Comparison of ENCODE assay signal across 17 cellular contexts in genomic region chr16:49638696-49639629, GRCh38.
A peak's percentile ranks its signal among the peaks of the same experiment; 100 is the strongest.
DNase-seq lines count a peak whose midpoint lies in the region; TF ChIP-seq lines count a peak whose summit lies in the region.
"Had no signal": no experiment of that assay in that cellular context is flagged by ENCODE, and none has a peak within 500 bp of the region (broad histone marks: within the 10 kb centered on the region; RNA-seq: fewer than 3 reads in every experiment).

No MANE protein-coding gene starts in this region.

- no peak for DNase-seq in NT2/D1 (ENCODE audit: low read depth, low spot score)
- no peak for DNase-seq in endothelial cell (ENCODE audit: low spot score)
- peak; percentile 51 for DNase-seq in spleen
- no peak for DNase-seq in stimulated activated CD4-positive, alpha-beta T cell treated with anti-CD3 and anti-CD28 coated beads, Interleukin-2, amount 100 ng/mL, for 24 hours
- DNase-seq in kidney glomerular epithelial cell (lab: John Stamatoyannopoulos, UW): no peak
- no peak for DNase-seq in hypothalamus (lab: John Stamatoyannopoulos, UW)
- no peak for DNase-seq in DMS53 (lab: John Stamatoyannopoulos, UW)
- DNase-seq: activated CD4-positive, alpha-beta T cell treated with anti-CD3 and anti-CD28 coated beads for 48 hours; OCI-M1; stimulated activated naive CD4-positive, alpha-beta T cell treated with Interleukin-2 at 50 U/mL for 16 hours had no signal

- peak overlapping the region; percentile 65 for H3K9ac ChIP-seq in NT2/D1 (ENCODE audit: insufficient read length, low read depth)

- intact Hi-C loops in spleen (cut with DNase I; ENCODE audit: low total_unique reads): no loop called here

- H3K36me3 Mint-ChIP-seq in endothelial cell (ENCODE audit: low read depth, unreplicated experiment): peaks cover 30% of the 10 kb centered on the region

- H3K4me1 ChIP-seq in NT2/D1 (ENCODE audit: insufficient read depth, insufficient read length) (peaks cover 23% of the 10 kb centered on the region), mesodermal cell (ENCODE audit: control insufficient read depth, insufficient read depth, low read length, poor library complexity, severe bottlenecking) (peaks cover 33% of the 10 kb centered on the region), spleen (peaks cover 0 to 26% (median 16%) of the 10 kb centered on the region in 6 donors)
- H3K4me1 ChIP-seq: prostate gland had no signal

- TF ChIP-seq CTCF in endothelial cell (IDR thresholded peaks at IDR 0.05; ENCODE audit: unreplicated experiment) (no peak), spleen (IDR thresholded peaks at IDR 0.05 in 8 of 11, conservative IDR thresholded peaks at IDR 0.05 in 3 of 11) (no peak)

- no peak for TF ChIP-seq POLR2A in spleen (IDR thresholded peaks at IDR 0.05)

- no peaks in the 10 kb centered on the region for H3K27me3 ChIP-seq in NT2/D1 (ENCODE audit: insufficient read depth, insufficient read length)
- H3K27me3 ChIP-seq in spleen (replicated peaks in 1 of 7): peaks cover 0 to 6% (median 0%) of the 10 kb centered on the region in 7 donors
- H3K27me3 ChIP-seq: MG63 had no signal

- H3K4me3 ChIP-seq in NT2/D1 (ENCODE audit: insufficient read length, low read depth): no peak overlapping the region
- H3K4me3 ChIP-seq in mesodermal cell (ENCODE audit: extremely low read depth, insufficient read depth, low read length, poor library complexity, severe bottlenecking): no peak overlapping the region
- H3K4me3 ChIP-seq in spleen: no peak overlapping the region
- H3K4me3 ChIP-seq: MG63, prostate gland had no signal

- H3K27ac Mint-ChIP-seq in endothelial cell (ENCODE audit: unreplicated experiment): peak overlapping the region; percentile 70
- H3K27ac Mint-ChIP-seq: activated T-helper 2 cell treated with anti-CD3 and anti-CD28 coated beads, Interferon-gamma antibody, Interleukin-2, Interleukin-4, amounts not matched to agents 10 μg/mL and 5 μg/mL and 100 μg/mL, durations not matched to agents 14 hours and 24 hours and 36 hours; T-helper 1 cell treated with Interleukin-12 subunit alpha and Interleukin-12 subunit beta and Interleukin-4 antibody, amounts not matched to agents 30 μg/mL and 1 μg/mL, for 36 hours had no signal

- no peaks in the 10 kb centered on the region for H3K9me3 Mint-ChIP-seq in endothelial cell (ENCODE audit: unreplicated experiment)
- H3K9me3 Mint-ChIP-seq: activated T-helper 2 cell treated with anti-CD3 and anti-CD28 coated beads, Interferon-gamma antibody, Interleukin-2, Interleukin-4, amounts not matched to agents 10 μg/mL and 5 μg/mL and 100 μg/mL, durations not matched to agents 14 hours and 24 hours and 36 hours; T-helper 1 cell treated with Interleukin-12 subunit alpha and Interleukin-12 subunit beta and Interleukin-4 antibody, amounts not matched to agents 30 μg/mL and 1 μg/mL, for 36 hours had no signal

- peak overlapping the region; percentile 23 for H3K4me3 Mint-ChIP-seq in endothelial cell (ENCODE audit: unreplicated experiment)
- H3K4me3 Mint-ChIP-seq: T-helper 1 cell treated with Interleukin-12 subunit alpha and Interleukin-12 subunit beta and Interleukin-4 antibody, amounts not matched to agents 30 μg/mL and 1 μg/mL, for 36 hours had no signal

- H3K4me1 Mint-ChIP-seq in endothelial cell (ENCODE audit: unreplicated experiment): peaks cover 25% of the 10 kb centered on the region

- H3K27me3 Mint-ChIP-seq in endothelial cell (ENCODE audit: unreplicated experiment): peaks cover 23% of the 10 kb centered on the region

- peak overlapping the region; percentile 90 for H3K27ac ChIP-seq in mesodermal cell (ENCODE audit: low read depth, low read length, severe bottlenecking)
- peak overlapping the region in 1 of 8 donors; percentile 11 for H3K27ac ChIP-seq in spleen
- H3K27ac ChIP-seq: C4-2B, HL-60, prostate gland had no signal

- H3K36me3 ChIP-seq in NT2/D1 (ENCODE audit: insufficient read depth, insufficient read length, low read length) (peaks cover 45% of the 10 kb centered on the region), mesodermal cell (ENCODE audit: control insufficient read depth, insufficient read depth, low read length) (peaks cover 34% of the 10 kb centered on the region), spleen (peaks cover 0 to 19% (median 0%) of the 10 kb centered on the region in 6 donors)
- H3K36me3 ChIP-seq: MG63, prostate gland had no signal

- 80 to 87% methylated on average over 12 to 18 of the region's 22 CpGs for WGBS in mesodermal cell (ENCODE audit: insufficient coverage in 2 of 2), 2 experiments
- WGBS in spleen, 5 donors: 38 to 70% (median 48%) methylated on average over 20 to 22 of the region's 22 CpGs

- H3K9me3 ChIP-seq in NT2/D1 (ENCODE audit: insufficient read depth, low read length) (no peaks in the 10 kb centered on the region), mesodermal cell (ENCODE audit: control insufficient read depth, low read length) (no peaks in the 10 kb centered on the region), spleen (no peaks in the 10 kb centered on the region)
- H3K9me3 ChIP-seq: MG63, prostate gland had no signal
